Comparison of ENCODE assay signal across 8 cellular contexts in genomic region chr1:246971322-246971721, GRCh38. TPM values are rescaled to one million over a fixed set of nuclear protein-coding genes. Genes with fewer than 3 reads are reported as not detected.
DNase-seq lines count a peak whose midpoint lies in the region; ATAC-seq and TF ChIP-seq lines count a peak whose summit lies in the region.

No MANE protein-coding gene starts in this region.

- H3K4me3 ChIP-seq in kidney epithelial cell (ENCODE audit: low read depth, low read length) = no peak overlapping the region

- peak; percentile 51 for TF ChIP-seq CTCF in kidney epithelial cell (IDR thresholded peaks at IDR 0.05; ENCODE audit: insufficient read depth, low read length, poor library complexity, severe bottlenecking)

- H3K27me3 ChIP-seq in kidney epithelial cell (ENCODE audit: control insufficient read depth, insufficient read depth, low read length) = no peaks in the 10 kb centered on the region

- H3K36me3 ChIP-seq in kidney epithelial cell (ENCODE audit: control insufficient read depth, insufficient read depth, low read length) = no peaks in the 10 kb centered on the region

- ATAC-seq in GM19324 (IDR thresholded peaks at IDR 0.05; ENCODE audit: low FRiP score, unreplicated experiment) (no peak), GM18511 (IDR thresholded peaks at IDR 0.05; ENCODE audit: unreplicated experiment) (no peak)

- peak; percentile 17 for DNase-seq in NK-92 treated with Interleukin-12 subunit alpha and Interleukin-12 subunit beta, amount 100 ng/mL, for 24 hours (lab: John Stamatoyannopoulos, UW)
- DNase-seq in NK-92 (lab: John Stamatoyannopoulos, UW; ENCODE audit: unreplicated experiment) = no peak
- peak; percentile 28 for DNase-seq in SHP77 treated with DMSO at 0.1 percent for 48 hours (lab: John Stamatoyannopoulos, UW)
- peak; percentile 15 for DNase-seq in astrocyte of the hippocampus (ENCODE audit: low read depth, low spot score)
- DNase-seq in kidney epithelial cell (ENCODE audit: low read depth) = no peak
- DNase-seq in stimulated activated CD8-positive, alpha-beta memory T cell treated with anti-CD3 and anti-CD28 coated beads, Interleukin-12 subunit alpha, Interleukin-12 subunit beta, amount 100 ng/mL, for 4 hours (ENCODE audit: low read depth) = peak; percentile 3

RNA-seq across cellular contexts. Expression of gene ZNF695, which starts 36.5 kb away (rescaled TPM):
- 2.2 and 2.9 TPM in 2 replicates for total RNA-seq in kidney epithelial cell

RNA-seq across cellular contexts. Expression of gene AHCTF1, which starts 39.6 kb away (rescaled TPM):
- 20.7 and 23.1 TPM in 2 replicates for total RNA-seq in kidney epithelial cell

Comparison
In these comparisons a context has a peak if more than half of its experiments do, and no peak if none do; other contexts are left out.
1. DNase-seq: peak in NK-92 treated with Interleukin-12 subunit alpha and Interleukin-12 subunit beta, amount 100 ng/mL, for 24 hours (single experiment), SHP77 treated with DMSO at 0.1 percent for 48 hours (single experiment), astrocyte of the hippocampus (single experiment) and stimulated activated CD8-positive, alpha-beta memory T cell treated with anti-CD3 and anti-CD28 coated beads, Interleukin-12 subunit alpha, Interleukin-12 subunit beta, amount 100 ng/mL, for 4 hours (single experiment); none in NK-92 (single experiment) and kidney epithelial cell (single experiment).